Comparison of ENCODE assay signal across 15 cellular contexts in genomic region chr15:65164139-65164538, GRCh38. TPM values are rescaled to one million over a fixed set of nuclear protein-coding genes. Genes with fewer than 3 reads are reported as not detected.
DNase-seq lines count a peak whose midpoint lies in the region; ATAC-seq lines count a peak whose summit lies in the region.
"Had no signal": no experiment of that assay in that cellular context is flagged by ENCODE, and none has a peak within 500 bp of the region (broad histone marks: within the 10 kb centered on the region; RNA-seq: fewer than 3 reads in every experiment).

No MANE protein-coding gene starts in this region.

- H3K9ac ChIP-seq in skeletal muscle tissue (ENCODE audit: low read depth in 1 of 3, low read length in 3 of 3) (no peak overlapping the region), Karpas-422 (ENCODE audit: low read length) (no peak overlapping the region)

- no peak overlapping the region for H2AFZ ChIP-seq in Karpas-422 (ENCODE audit: low read length)
- H2AFZ ChIP-seq: GM23338 had no signal

- peaks cover 0 to 3% of the 10 kb centered on the region in 2 donors for H3K4me1 Mint-ChIP-seq in natural killer cell treated with Interleukin-12 subunit alpha and Interleukin-12 subunit beta and Interleukin-15 and Interleukin-18, amount 100 ng/mL, for 72 hours (ENCODE audit: low read depth in 2 of 2)
- H3K4me1 Mint-ChIP-seq: GM23338 had no signal

- DNase-seq in medulla oblongata (ENCODE audit: extremely low spot score) (peak; percentile 37), KBM-7 (no peak), Karpas-422 (no peak)
- DNase-seq in natural killer cell treated with Interleukin-12 subunit alpha and Interleukin-12 subunit beta and Interleukin-15 and Interleukin-18, amount 100 ng/mL, for 72 hours (ENCODE audit: low spot score): no peak
- DNase-seq: BE2C; CD4-positive, alpha-beta memory T cell; DMS79; H7 had no signal

- H3K9me3 Mint-ChIP-seq in natural killer cell treated with Interleukin-12 subunit alpha and Interleukin-12 subunit beta and Interleukin-15 and Interleukin-18, amount 100 ng/mL, for 72 hours: no peaks in the 10 kb centered on the region
- H3K9me3 Mint-ChIP-seq: CD4-positive, alpha-beta memory T cell; GM23338 had no signal

- H3K27me3 Mint-ChIP-seq in natural killer cell treated with Interleukin-12 subunit alpha and Interleukin-12 subunit beta and Interleukin-15 and Interleukin-18, amount 100 ng/mL, for 72 hours: no peaks in the 10 kb centered on the region
- H3K27me3 Mint-ChIP-seq: CD4-positive, alpha-beta memory T cell had no signal

- no peak overlapping the region for H3K4me3 Mint-ChIP-seq in natural killer cell treated with Interleukin-12 subunit alpha and Interleukin-12 subunit beta and Interleukin-15 and Interleukin-18, amount 100 ng/mL, for 72 hours
- H3K4me3 Mint-ChIP-seq: CD4-positive, alpha-beta memory T cell; GM23338 had no signal

- peak overlapping the region; percentile 39 for H3K27ac ChIP-seq in cingulate gyrus (ENCODE audit: low read depth, low read length)
- H3K27ac ChIP-seq in skeletal muscle tissue (ENCODE audit: low read depth, low read length): peak overlapping the region; percentile 63
- H3K27ac ChIP-seq in Karpas-422 (ENCODE audit: low read length): no peak overlapping the region
- H3K27ac ChIP-seq: A549, C4-2B had no signal

- no peak for ATAC-seq in HG03354 (IDR thresholded peaks at IDR 0.05; ENCODE audit: poor library complexity, severe bottlenecking, unreplicated experiment)
- ATAC-seq in natural killer cell treated with Interleukin-12 subunit alpha and Interleukin-12 subunit beta and Interleukin-15 and Interleukin-18, amount 100 ng/mL, for 72 hours: no peak
- ATAC-seq: A549, GM23338 had no signal

- peaks cover 0 to 2% (median 0%) of the 10 kb centered on the region in 3 donors for H3K4me1 ChIP-seq in skeletal muscle tissue (ENCODE audit: control insufficient read depth in 3 of 3, insufficient read depth in 3 of 3, low read length in 3 of 3)
- peaks cover 24% of the 10 kb centered on the region for H3K4me1 ChIP-seq in Karpas-422 (ENCODE audit: low read length)
- H3K4me1 ChIP-seq: A549, BE2C had no signal

- H3K9me2 ChIP-seq in Karpas-422 (replicated peaks; ENCODE audit: insufficient read depth, low read length): no peaks in the 10 kb centered on the region

- no peaks in the 10 kb centered on the region for H3K9me3 ChIP-seq in skeletal muscle tissue (ENCODE audit: control insufficient read depth in 3 of 3, low read length in 3 of 3)
- H3K9me3 ChIP-seq in Karpas-422 (ENCODE audit: low read length): no peaks in the 10 kb centered on the region
- H3K9me3 ChIP-seq: A549, BE2C had no signal

- peaks cover 53% of the 10 kb centered on the region for H3K79me2 ChIP-seq in Karpas-422 (ENCODE audit: low read length)

- H3K27me3 ChIP-seq in skeletal muscle tissue (ENCODE audit: control insufficient read depth in 3 of 3, insufficient read depth in 3 of 3, low read length in 3 of 3) (no peaks in the 10 kb centered on the region), Karpas-422 (ENCODE audit: low read length) (no peaks in the 10 kb centered on the region)
- H3K27me3 ChIP-seq: BE2C had no signal

- H3K36me3 ChIP-seq in skeletal muscle tissue (ENCODE audit: control insufficient read depth in 3 of 3, insufficient read depth in 3 of 3, low read length in 3 of 3) (peaks cover 3 to 23% (median 5%) of the 10 kb centered on the region in 3 donors), Karpas-422 (ENCODE audit: insufficient read depth, low read length) (peaks cover 29% of the 10 kb centered on the region)

- in situ Hi-C loops in KBM-7 (cut with MboI; ENCODE audit: low pct_unique_long_range_greater_than_20kb, low sequenced_read_pairs): no loop called here

- H4K20me1 ChIP-seq in Karpas-422 (ENCODE audit: insufficient read depth, low read depth, low read length): no peaks in the 10 kb centered on the region

- H3K27ac Mint-ChIP-seq in natural killer cell treated with Interleukin-12 subunit alpha and Interleukin-12 subunit beta and Interleukin-15 and Interleukin-18, amount 100 ng/mL, for 72 hours: no peak overlapping the region
- H3K27ac Mint-ChIP-seq: CD4-positive, alpha-beta memory T cell; GM23338 had no signal

- H3K4me3 ChIP-seq in skeletal muscle tissue (ENCODE audit: low read length in 3 of 3): no peak overlapping the region
- no peak overlapping the region for H3K4me3 ChIP-seq in Karpas-422 (ENCODE audit: low read length)
- H3K4me3 ChIP-seq: A549, GM23338 had no signal

- no peaks in the 10 kb centered on the region for H3K36me3 Mint-ChIP-seq in natural killer cell treated with Interleukin-12 subunit alpha and Interleukin-12 subunit beta and Interleukin-15 and Interleukin-18, amount 100 ng/mL, for 72 hours

- no peak overlapping the region for H3K4me2 ChIP-seq in Karpas-422 (ENCODE audit: low read depth, low read length, poor library complexity, severe bottlenecking)
- H3K4me2 ChIP-seq: A549, GM23338 had no signal

RNA-seq across cellular contexts. Expression of gene CLPX, which starts 21.0 kb away (rescaled TPM):
- total RNA-seq in skeletal muscle tissue: 42.3 TPM
- total RNA-seq in natural killer cell treated with Interleukin-12 subunit alpha and Interleukin-12 subunit beta and Interleukin-15 and Interleukin-18, amount 100 ng/mL, for 72 hours: 10 to 100 TPM; 39.0 to 63.5 TPM
- total RNA-seq in Karpas-422 (2014; rRNA removed; shearing (Covaris generic); ENCODE audit: low replicate concordance): 26.2 and 34.3 TPM in 2 replicates

RNA-seq across cellular contexts. Expression of gene PDCD7, which starts 30.5 kb away (rescaled TPM):
- 11.5 TPM for total RNA-seq in skeletal muscle tissue
- total RNA-seq in natural killer cell treated with Interleukin-12 subunit alpha and Interleukin-12 subunit beta and Interleukin-15 and Interleukin-18, amount 100 ng/mL, for 72 hours: 10 to 100 TPM; 30.3 to 41.2 TPM
- total RNA-seq in Karpas-422 (2014; rRNA removed; shearing (Covaris generic); ENCODE audit: low replicate concordance): 20.5 and 23.4 TPM in 2 replicates

RNA-seq across cellular contexts. Expression of gene CILP, which starts 47.1 kb away (rescaled TPM):
- 38.1 TPM for total RNA-seq in skeletal muscle tissue
- under 1 TPM; 0.08 to 0.12 TPM for total RNA-seq in natural killer cell treated with Interleukin-12 subunit alpha and Interleukin-12 subunit beta and Interleukin-15 and Interleukin-18, amount 100 ng/mL, for 72 hours
- 0.04 TPM in 1 of 2 replicates, not detected in the other for total RNA-seq in Karpas-422 (2014; rRNA removed; shearing (Covaris generic); ENCODE audit: low replicate concordance)
- total RNA-seq: G401, H7 had no signal

RNA-seq across cellular contexts. Expression of gene UBAP1L, which starts 49.1 kb away (rescaled TPM):
- total RNA-seq in skeletal muscle tissue: 2.1 TPM
- total RNA-seq in natural killer cell treated with Interleukin-12 subunit alpha and Interleukin-12 subunit beta and Interleukin-15 and Interleukin-18, amount 100 ng/mL, for 72 hours: 10 to 100 TPM in 1 of 2 donors, 1 to 10 TPM in 1; 5.7 to 14.2 TPM
- 6.5 and 6.8 TPM in 2 replicates for total RNA-seq in Karpas-422 (2014; rRNA removed; shearing (Covaris generic); ENCODE audit: low replicate concordance)

Comparison
In these comparisons a context has a peak if more than half of its experiments do, and no peak if none do; other contexts are left out.
1. RNA of gene CILP, which starts 47.1 kb away (total RNA-seq): 38.1 TPM in skeletal muscle tissue (single experiment); 0.08 to 0.12 TPM in natural killer cell treated with Interleukin-12 subunit alpha and Interleukin-12 subunit beta and Interleukin-15 and Interleukin-18, amount 100 ng/mL, for 72 hours and 0.04 TPM in Karpas-422; every median in the first group is over 10 times any median in the second.